In the genomic region with DNA sequence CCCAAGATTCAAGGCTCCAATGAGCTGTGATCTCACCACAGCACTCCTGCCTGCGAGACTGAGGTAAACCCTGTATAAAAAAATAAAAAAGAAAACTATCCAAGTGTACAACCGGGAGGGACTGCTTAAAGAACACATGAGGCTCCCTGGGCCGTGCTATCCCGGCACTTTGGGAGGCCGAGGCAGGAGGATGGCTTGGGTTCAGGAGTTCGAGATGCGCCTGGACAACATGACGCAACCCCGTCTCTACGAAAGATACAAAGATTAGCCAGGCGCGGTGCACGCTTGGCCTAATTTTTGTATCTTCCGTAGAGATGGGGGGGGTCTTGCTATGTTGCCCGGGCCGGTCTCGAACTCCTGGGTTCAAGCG, we compare ENCODE assay signal across 8 cellular contexts.
DNase-seq lines count a peak whose midpoint lies in the region; ATAC-seq and TF ChIP-seq lines count a peak whose summit lies in the region.
"Not testable (repeated sequence)": the region's sequence is repeated elsewhere in the genome, so short reads cannot be mapped to it uniquely, and the experiment has no call there.

No MANE protein-coding gene starts in this region.

- TF ChIP-seq POLR2A in ovary (IDR thresholded peaks at IDR 0.05); thyroid gland (IDR thresholded peaks at IDR 0.05): not testable (repeated sequence)

- not testable (repeated sequence) for H3K27me3 Mint-ChIP-seq in CD4-positive, alpha-beta memory T cell

- not testable (repeated sequence) for H3K9me3 ChIP-seq in CD4-positive, alpha-beta memory T cell (ENCODE audit: control insufficient read depth in 1 of 2, low read length in 2 of 2); SJSA1 (replicated peaks); adipocyte (ENCODE audit: control insufficient read depth, low read length); ovary; thyroid gland

- POLR2A ChIA-PET in CD4-positive, alpha-beta memory T cell (lab: Charles Lee; ENCODE audit: partially characterized antibody) = interaction anchor here (0.7 to 1.6 kb wide), 2 partner anchors 21 to 205 kb away, joined by 3 to 5 read pairs; no protein-coding TSS in a partner anchor

- H3K9me3 Mint-ChIP-seq in CD4-positive, alpha-beta memory T cell = not testable (repeated sequence)

- ATAC-seq in HG03097 (IDR thresholded peaks at IDR 0.05; ENCODE audit: low FRiP score, unreplicated experiment) = peak; percentile 8

- H3K36me3 Mint-ChIP-seq in CD4-positive, alpha-beta memory T cell = not testable (repeated sequence)

- H3K4me1 Mint-ChIP-seq in CD4-positive, alpha-beta memory T cell = peaks cover 2 to 18% (median 11%) of the 10 kb centered on the region in 4 donors

- H3K36me3 ChIP-seq in CD4-positive, alpha-beta memory T cell (ENCODE audit: insufficient read depth, low read length); SJSA1; adipocyte (ENCODE audit: control insufficient read depth, insufficient read depth, low read length, severe bottlenecking); ovary; thyroid gland: not testable (repeated sequence)

- not testable (repeated sequence) for TF ChIP-seq CTCF in epithelial cell of esophagus (IDR thresholded peaks at IDR 0.05; ENCODE audit: insufficient read depth, low read depth, low read length, missing control alignments); ovary (IDR thresholded peaks at IDR 0.05); thyroid gland (IDR thresholded peaks at IDR 0.05)

- peak overlapping the region; percentile 90 to 95 (median 94) for H3K4me3 Mint-ChIP-seq in CD4-positive, alpha-beta memory T cell

- not testable (repeated sequence) for H3K27me3 ChIP-seq in CD4-positive, alpha-beta memory T cell (ENCODE audit: insufficient read depth, low read length); SJSA1 (replicated peaks); adipocyte (replicated peaks; ENCODE audit: control insufficient read depth, insufficient read depth, low read length); ovary; thyroid gland

- intact Hi-C loops in CD4-positive, alpha-beta memory T cell (cut with micrococcal nuclease) = loop anchor here (5.0 kb wide), 1 partner anchor 101 kb away; the partner anchor contains the start of gene VKORC1L1
- intact Hi-C loops in ovary (cut with DNase I); thyroid gland (cut with DNase I): not testable (repeated sequence)

- H3K4me1 ChIP-seq in CD4-positive, alpha-beta memory T cell (ENCODE audit: insufficient read depth, low read length); SJSA1 (replicated peaks); adipocyte (ENCODE audit: control insufficient read depth, insufficient read depth, low read length); ovary (ENCODE audit: insufficient read depth); thyroid gland: not testable (repeated sequence)

- peak overlapping the region; percentile 92 for H3K9ac ChIP-seq in adipocyte (ENCODE audit: low read length)

- H3K27ac Mint-ChIP-seq in CD4-positive, alpha-beta memory T cell = peak overlapping the region; percentile 96 to 98 (median 97)

- peak in 1 of 5 donors; percentile 43 for DNase-seq in CD4-positive, alpha-beta memory T cell
- DNase-seq in SJSA1 (ENCODE audit: low read depth in 1 of 2, low spot score in 2 of 2); adipocyte (ENCODE audit: low read depth); epithelial cell of esophagus (ENCODE audit: low read depth): not testable (repeated sequence)
- DNase-seq in left kidney (ENCODE audit: low read depth, low spot score) (peak; percentile 5), ovary (peak in 4 of 5 donors; percentile 40 to 49 (median 43)), thyroid gland (peak in 1 of 2 donors; percentile 18)

- not testable (repeated sequence) for TF ChIP-seq EP300 in ovary (IDR thresholded peaks at IDR 0.05)

- peak overlapping the region; percentile 71 for H3K27ac ChIP-seq in CD4-positive, alpha-beta memory T cell (ENCODE audit: low read depth, low read length)
- H3K27ac ChIP-seq in SJSA1 (peak overlapping the region; percentile 65), ovary (peak overlapping the region; percentile 76 to 88), thyroid gland (peak overlapping the region; percentile 67 to 76 (median 71))

- H3K4me3 ChIP-seq in CD4-positive, alpha-beta memory T cell (ENCODE audit: low read length in 2 of 2) = peak overlapping the region; percentile 47 to 65
- H3K4me3 ChIP-seq in SJSA1 = peak overlapping the region; percentile 52
- H3K4me3 ChIP-seq in adipocyte (ENCODE audit: low read length) = peak overlapping the region; percentile 94
- peak overlapping the region; percentile 78 for H3K4me3 ChIP-seq in epithelial cell of esophagus (ENCODE audit: low read length)
- H3K4me3 ChIP-seq in ovary = peak overlapping the region; percentile 95
- peak overlapping the region in 2 of 3 donors; percentile 50 to 72 for H3K4me3 ChIP-seq in thyroid gland (replicated peaks in 1 of 3)

- WGBS in ovary, 3 donors = 85 to 91% (median 87%) methylated on average over 18 of the region's 18 CpGs
- WGBS in thyroid gland, 2 donors = 94 to 96% methylated on average over 18 of the region's 18 CpGs

- CTCF ChIA-PET in CD4-positive, alpha-beta memory T cell (lab: Charles Lee; ENCODE audit: partially characterized antibody) = not testable (repeated sequence)
